8 cellular contexts compared by ENCODE assay signal in the genomic region with DNA sequence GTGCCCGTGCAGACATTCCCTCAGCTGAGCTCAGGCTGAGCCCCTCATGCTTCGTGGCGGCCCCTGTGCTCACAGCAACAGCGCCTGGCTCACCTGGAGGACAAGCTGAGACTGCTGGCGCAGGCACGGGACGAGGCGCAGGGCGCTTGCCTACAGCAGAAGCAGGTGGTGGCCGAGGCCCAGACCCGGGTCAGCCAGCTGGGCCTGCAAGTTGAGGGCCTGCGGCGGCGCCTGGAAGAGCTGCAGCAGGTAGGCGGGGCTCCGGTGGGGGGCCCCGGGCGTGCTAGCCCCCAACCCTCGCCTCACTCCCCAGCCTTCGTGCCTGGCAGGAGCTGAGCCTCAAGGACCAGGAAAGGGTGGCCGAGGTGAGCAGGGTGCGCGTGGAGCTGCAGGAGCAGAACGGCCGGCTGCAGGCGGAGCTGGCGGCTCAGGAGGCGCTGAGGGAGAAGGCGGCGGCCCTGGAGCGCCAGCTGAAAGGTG. TPM values are rescaled to one million over a fixed set of nuclear protein-coding genes. Genes with fewer than 3 reads are reported as not detected.
A peak's percentile ranks its signal among the peaks of the same experiment; 100 is the strongest.
DNase-seq lines count a peak whose midpoint lies in the region; ATAC-seq and TF ChIP-seq lines count a peak whose summit lies in the region.

No MANE protein-coding gene starts in this region.

- no peak for DNase-seq in CD8-positive, alpha-beta T cell
- DNase-seq in colonic mucosa (no peak), omental fat pad (ENCODE audit: low spot score) (no peak), NCI-H146 (lab: John Stamatoyannopoulos, UW) (no peak), nucleus accumbens (lab: John Stamatoyannopoulos, UW) (no peak), NCI-H774 (lab: John Stamatoyannopoulos, UW) (no peak)

- TF ChIP-seq CTCF in CD8-positive, alpha-beta T cell (IDR thresholded peaks at IDR 0.05), result no peak
- TF ChIP-seq CTCF in KMS-11 (conservative IDR thresholded peaks at IDR 0.05; ENCODE audit: low read depth, low read length) (no peak), colonic mucosa (IDR thresholded peaks at IDR 0.05) (no peak), omental fat pad (IDR thresholded peaks at IDR 0.05) (no peak)

- no peaks in the 10 kb centered on the region for H3K27me3 Mint-ChIP-seq in CD8-positive, alpha-beta T cell (ENCODE audit: low read depth)

- H3K4me1 ChIP-seq in CD8-positive, alpha-beta T cell (ENCODE audit: insufficient read depth, low read length), result peaks cover 17% of the 10 kb centered on the region
- H3K4me1 ChIP-seq in KMS-11 (ENCODE audit: low read depth, poor library complexity, severe bottlenecking) (peaks cover 6% of the 10 kb centered on the region), colonic mucosa (peaks cover 10% of the 10 kb centered on the region)

- intact Hi-C loops in CD8-positive, alpha-beta T cell (cut with DNase I, micrococcal nuclease), result loop anchor here (1.0 to 10.0 kb wide), 8 partner anchors 124 to 521 kb away; a partner anchor contains a TSS
- intact Hi-C loops in colonic mucosa (cut with DNase I), result loop anchor here (2.0 to 10.0 kb wide), 2 partner anchors 119 to 295 kb away; no protein-coding TSS in a partner anchor

- H3K4me1 Mint-ChIP-seq in CD8-positive, alpha-beta T cell (ENCODE audit: low read depth), result peaks cover 8% of the 10 kb centered on the region

- peak overlapping the region; percentile 59 for H3K4me3 ChIP-seq in CD8-positive, alpha-beta T cell (ENCODE audit: low read depth, low read length)
- H3K4me3 ChIP-seq in KMS-11 (IDR thresholded peaks at IDR 0.05; ENCODE audit: insufficient read depth, low read depth, low read length), result no peak overlapping the region
- peak overlapping the region; percentile 47 for H3K4me3 ChIP-seq in colonic mucosa

- H3K9me3 Mint-ChIP-seq in CD8-positive, alpha-beta T cell, result no peaks in the 10 kb centered on the region

- H3K79me2 ChIP-seq in KMS-11 (ENCODE audit: insufficient read depth, low read depth), result no peaks in the 10 kb centered on the region

- no peaks in the 10 kb centered on the region for H4K20me1 ChIP-seq in KMS-11 (ENCODE audit: insufficient read depth)

- no peak for ATAC-seq in CD8-positive, alpha-beta T cell
- ATAC-seq in omental fat pad (ENCODE audit: low FRiP score) (peak; percentile 2), HG03280 (IDR thresholded peaks at IDR 0.05; ENCODE audit: unreplicated experiment) (no peak)

- no peak overlapping the region for H3K27ac ChIP-seq in CD8-positive, alpha-beta T cell (ENCODE audit: low read depth, low read length)
- no peak overlapping the region for H3K27ac ChIP-seq in KMS-11
- no peak overlapping the region for H3K27ac ChIP-seq in colonic mucosa

- CTCF ChIA-PET in CD8-positive, alpha-beta T cell (lab: Charles Lee), result interaction anchor here (0.6 to 6.2 kb wide), 42 partner anchors 8 to 325 kb away, joined by 3 to 105 read pairs (median 4); a partner anchor contains a TSS

- H3K4me3 Mint-ChIP-seq in CD8-positive, alpha-beta T cell, result no peak overlapping the region

- H3K36me3 ChIP-seq in CD8-positive, alpha-beta T cell (ENCODE audit: insufficient read depth, low read length), result no peaks in the 10 kb centered on the region
- no peaks in the 10 kb centered on the region for H3K36me3 ChIP-seq in KMS-11 (ENCODE audit: insufficient read depth)
- no peaks in the 10 kb centered on the region for H3K36me3 ChIP-seq in colonic mucosa

- POLR2A ChIA-PET in CD8-positive, alpha-beta T cell (lab: Charles Lee), result interaction anchor here (1.0 to 2.2 kb wide), 6 partner anchors 8 to 125 kb away, joined by 3 to 8 read pairs (median 4); a partner anchor contains a TSS

- H3K9me3 ChIP-seq in CD8-positive, alpha-beta T cell (ENCODE audit: low read length), result no peaks in the 10 kb centered on the region
- H3K9me3 ChIP-seq in colonic mucosa, result no peaks in the 10 kb centered on the region

- peak overlapping the region; percentile 60 for H3K4me2 ChIP-seq in KMS-11

- peak overlapping the region; percentile 55; the same call in 1 of the 2 replicates for H3K9ac ChIP-seq in KMS-11
- H3K9ac ChIP-seq in colonic mucosa (ENCODE audit: low read depth in 2 of 2, low read length in 2 of 2), result peak overlapping the region in 1 of 2 donors; percentile 43

- H3K27ac Mint-ChIP-seq in CD8-positive, alpha-beta T cell, result no peak overlapping the region

- H3K27me3 ChIP-seq in CD8-positive, alpha-beta T cell (ENCODE audit: insufficient read depth, low read length), result no peaks in the 10 kb centered on the region
- no peaks in the 10 kb centered on the region for H3K27me3 ChIP-seq in KMS-11 (ENCODE audit: insufficient read depth, low read depth)
- no peaks in the 10 kb centered on the region for H3K27me3 ChIP-seq in colonic mucosa

- H2AFZ ChIP-seq in KMS-11 (ENCODE audit: low read depth), result no peak overlapping the region

- peaks cover 2% of the 10 kb centered on the region for H3K36me3 Mint-ChIP-seq in CD8-positive, alpha-beta T cell

RNA-seq across cellular contexts. Expression of a gene that starts 1.4 kb away (rescaled TPM):
- total RNA-seq in CD8-positive, alpha-beta T cell, result 1 to 10 TPM; 2.1 to 3.5 TPM
- total RNA-seq in colonic mucosa (10 to 100 TPM in 1 of 2 donors, 1 to 10 TPM in 1; 7.0 to 16.6 TPM), omental fat pad (10 to 100 TPM in 3 of 4 donors, 1 to 10 TPM in 1; 7.9 to 25.1 (median 12.0) TPM)

RNA-seq across cellular contexts. Expression of a gene that starts 6.9 kb away (rescaled TPM):
- 1 to 10 TPM; 5.1 to 5.6 TPM for total RNA-seq in CD8-positive, alpha-beta T cell
- total RNA-seq in colonic mucosa (10 to 100 TPM; 16.6 to 60.0 TPM), omental fat pad (10 to 100 TPM in 1 of 4 donors, 1 to 10 TPM in 3; 4.7 to 12.3 (median 5.6) TPM)

RNA-seq across cellular contexts. Expression of a gene that starts 7.4 kb away (rescaled TPM):
- 10 to 100 TPM; 11.1 to 14.3 TPM for total RNA-seq in CD8-positive, alpha-beta T cell
- total RNA-seq in colonic mucosa (100 to 1,000 TPM in 1 of 2 donors, 10 to 100 TPM in 1; 91.1 to 238 TPM), omental fat pad (10 to 100 TPM; 41.1 to 77.2 (median 59.8) TPM)

RNA-seq across cellular contexts. Expression of a gene that starts 7.5 kb away (rescaled TPM):
- 10 to 100 TPM; 71.7 to 77.7 TPM for total RNA-seq in CD8-positive, alpha-beta T cell
- 100 to 1,000 TPM; 115 to 183 TPM for total RNA-seq in colonic mucosa
- total RNA-seq in omental fat pad, result 100 to 1,000 TPM; 190 to 327 (median 225) TPM

RNA-seq across cellular contexts. Expression of a gene that starts 21.6 kb away (rescaled TPM):
- total RNA-seq in CD8-positive, alpha-beta T cell, result 10 to 100 TPM; 26.2 to 27.2 TPM
- total RNA-seq in colonic mucosa (10 to 100 TPM; 30.6 to 32.1 TPM), omental fat pad (10 to 100 TPM; 20.2 to 51.3 (median 32.0) TPM)
